In genomic region chr20:17967595-17968365, GRCh38 we compare ENCODE assay signal across 1 cellular context.
TF ChIP-seq lines count a peak whose summit lies in the region.

No MANE protein-coding gene starts in this region.

TF ChIP-seq in K562, 482 proteins besides CTCF, POLR2A, EP300 and RAD21 (continued from another document):
- TF ChIP-seq DEAF1 (CRISPR knock-in tag; IDR thresholded peaks at IDR 0.05) (no peak), FOXJ2 (tag; IDR thresholded peaks at IDR 0.05) (peak; percentile 46; the same call in 1 of the 2 replicates), YY1 (IDR thresholded peaks at IDR 0.05; ENCODE audit: borderline replicate concordance in 1 of 3, control insufficient read depth in 1 of 3, extremely low read depth in 1 of 3, insufficient read depth in 3 of 3, insufficient read length in 1 of 3, insufficient replicate concordance in 2 of 3, low read depth in 1 of 3, low read length in 2 of 3) (no peak), ZNF263 (CRISPR knock-in tag; IDR thresholded peaks at IDR 0.05; ENCODE audit: borderline replicate concordance) (no peak), POLR3G (IDR thresholded peaks at IDR 0.05; ENCODE audit: extremely low read depth, insufficient read length, insufficient replicate concordance) (no peak), TBL1XR1 (IDR thresholded peaks at IDR 0.05; ENCODE audit: low read length in 2 of 2) (no peak)
TF ChIP-seq in K562: peak in this region for 8.
